9 cellular contexts compared by ENCODE assay signal in genomic region chr1:62621907-62622306, GRCh38. TPM values are rescaled to one million over a fixed set of nuclear protein-coding genes. Genes with fewer than 3 reads are reported as not detected.
DNase-seq lines count a peak whose midpoint lies in the region; ATAC-seq and TF ChIP-seq lines count a peak whose summit lies in the region.
"Had no signal": no experiment of that assay in that cellular context is flagged by ENCODE, and none has a peak within 500 bp of the region (broad histone marks: within the 10 kb centered on the region; RNA-seq: fewer than 3 reads in every experiment).

No MANE protein-coding gene starts in this region.

- peaks cover 6% of the 10 kb centered on the region for H3K36me3 ChIP-seq in osteoblast (ENCODE audit: insufficient read depth, low read length)
- H3K36me3 ChIP-seq in CD4-positive, alpha-beta memory T cell (ENCODE audit: insufficient read depth, low read length): no peaks in the 10 kb centered on the region

- peaks cover 4% of the 10 kb centered on the region for H3K79me2 ChIP-seq in osteoblast (ENCODE audit: insufficient read depth, low read length)

- no peaks in the 10 kb centered on the region for H4K20me1 ChIP-seq in osteoblast (ENCODE audit: insufficient read depth, low read length)

- peaks cover 0 to 6% (median 0%) of the 10 kb centered on the region in 5 experiments for H3K9me3 Mint-ChIP-seq in brain
- H3K9me3 Mint-ChIP-seq in CD4-positive, alpha-beta memory T cell: no peaks in the 10 kb centered on the region

- peaks cover 9% of the 10 kb centered on the region for H3K4me1 ChIP-seq in osteoblast (ENCODE audit: insufficient read depth, low read length)
- no peaks in the 10 kb centered on the region for H3K4me1 ChIP-seq in CD4-positive, alpha-beta memory T cell (ENCODE audit: insufficient read depth, low read length)

- peak overlapping the region in 3 of 5 experiments; percentile 63 to 88 (median 76) for H3K27ac Mint-ChIP-seq in brain
- no peak overlapping the region for H3K27ac Mint-ChIP-seq in CD4-positive, alpha-beta memory T cell

- H3K27ac ChIP-seq in osteoblast (ENCODE audit: low read depth, low read length): peak overlapping the region; percentile 31
- H3K27ac ChIP-seq in CD4-positive, alpha-beta memory T cell (ENCODE audit: low read depth, low read length): no peak overlapping the region

- TF ChIP-seq CTCF in brain (conservative IDR thresholded peaks at IDR 0.05) (no peak), osteoblast (IDR thresholded peaks at IDR 0.05; ENCODE audit: extremely low read depth, low read depth, low read length) (no peak)

- H3K27me3 ChIP-seq in osteoblast (ENCODE audit: insufficient read depth, low read length): no peaks in the 10 kb centered on the region
- no peaks in the 10 kb centered on the region for H3K27me3 ChIP-seq in CD4-positive, alpha-beta memory T cell (ENCODE audit: insufficient read depth, low read length)

- CTCF ChIA-PET in CD4-positive, alpha-beta memory T cell (lab: Charles Lee; ENCODE audit: partially characterized antibody): no interaction called here

- H3K4me3 Mint-ChIP-seq in brain: no peak overlapping the region
- H3K4me3 Mint-ChIP-seq in CD4-positive, alpha-beta memory T cell: no peak overlapping the region

- peak; percentile 93 for ATAC-seq in GM21825 (IDR thresholded peaks at IDR 0.05; ENCODE audit: unreplicated experiment)

- peaks cover 16% of the 10 kb centered on the region for H3K4me1 Mint-ChIP-seq in brain
- peaks cover 0 to 1% (median 0%) of the 10 kb centered on the region in 4 donors for H3K4me1 Mint-ChIP-seq in CD4-positive, alpha-beta memory T cell

- H3K4me3 ChIP-seq in osteoblast (ENCODE audit: insufficient read depth, low read length): no peak overlapping the region
- H3K4me3 ChIP-seq in CD4-positive, alpha-beta memory T cell (ENCODE audit: low read length in 2 of 2): no peak overlapping the region

- H3K27me3 Mint-ChIP-seq in brain: no peaks in the 10 kb centered on the region
- no peaks in the 10 kb centered on the region for H3K27me3 Mint-ChIP-seq in CD4-positive, alpha-beta memory T cell

- H2AFZ ChIP-seq in osteoblast (ENCODE audit: low read length): no peak overlapping the region

- peak; percentile 1 for DNase-seq in DMS 273 (lab: John Stamatoyannopoulos, UW; ENCODE audit: unreplicated experiment)
- DNase-seq in DMS 273 treated with DMSO at 0.1 percent for 48 hours (lab: John Stamatoyannopoulos, UW): no peak
- DNase-seq in HuH-7 (ENCODE audit: low spot score): peak; percentile 39
- DNase-seq in osteoblast (ENCODE audit: insufficient read length, low spot score, missing footprints): peak; percentile 85
- no peak for DNase-seq in stimulated activated CD4-positive, alpha-beta T cell treated with anti-CD3 and anti-CD28 coated beads, Interleukin-1b, Interleukin-23, amount 100 ng/mL, for 48 hours
- no peak for DNase-seq in CD4-positive, alpha-beta memory T cell

- POLR2A ChIA-PET in CD4-positive, alpha-beta memory T cell (lab: Charles Lee; ENCODE audit: partially characterized antibody): no interaction called here

- intact Hi-C loops in CD4-positive, alpha-beta memory T cell (cut with micrococcal nuclease): no loop called here

- no peak overlapping the region for H3K4me2 ChIP-seq in osteoblast (ENCODE audit: insufficient read depth, low read length)

- no peaks in the 10 kb centered on the region for H3K9me3 ChIP-seq in osteoblast (ENCODE audit: low read depth, low read length)
- H3K9me3 ChIP-seq in CD4-positive, alpha-beta memory T cell (ENCODE audit: control insufficient read depth in 1 of 2, low read length in 2 of 2): no peaks in the 10 kb centered on the region

- peaks cover 69% of the 10 kb centered on the region for H3K36me3 Mint-ChIP-seq in brain
- H3K36me3 Mint-ChIP-seq in CD4-positive, alpha-beta memory T cell: peaks cover 26 to 30% of the 10 kb centered on the region in 2 donors

RNA-seq across cellular contexts. Expression of gene ANGPTL3, which starts 24.6 kb away (rescaled TPM):
- not detected for polyA plus RNA-seq in brain (ENCODE audit: insufficient read depth, low read depth, low replicate concordance)
- under 0.01 TPM in 1 of 2 replicates, not detected in the other for total RNA-seq in osteoblast
- not detected for total RNA-seq in CD4-positive, alpha-beta memory T cell
- polyA plus RNA-seq in CD4-positive, alpha-beta memory T cell: not detected
- total RNA-seq: activated CD8-positive, alpha-beta memory T cell treated with anti-CD3 and anti-CD28 coated beads for 36 hours had no signal

Comparison
In these comparisons a context has a peak if more than half of its experiments do, and no peak if none do; other contexts are left out.
1. DNase-seq: peak in DMS 273 (single experiment), HuH-7 (single experiment) and osteoblast (single experiment); none in DMS 273 treated with DMSO at 0.1 percent for 48 hours (single experiment), stimulated activated CD4-positive, alpha-beta T cell treated with anti-CD3 and anti-CD28 coated beads, Interleukin-1b, Interleukin-23, amount 100 ng/mL, for 48 hours (single experiment) and CD4-positive, alpha-beta memory T cell (0 of 5).
2. H3K27ac Mint-ChIP-seq: peak in brain (3 of 5); none in CD4-positive, alpha-beta memory T cell (0 of 7).